8 cellular contexts compared by ENCODE assay signal in genomic region chr20:58228484-58229197, GRCh38. TPM values are rescaled to one million over a fixed set of nuclear protein-coding genes. Genes with fewer than 3 reads are reported as not detected.
DNase-seq lines count a peak whose midpoint lies in the region; ATAC-seq and TF ChIP-seq lines count a peak whose summit lies in the region.

Gene ANKRD60, minus strand, starts transcription at chr20:58228653. Its CDS starts 0 bp downstream, at chr20:58228653.

- H3K27ac Mint-ChIP-seq in type B pancreatic cell = no peak within 1 kb of the TSS

- H3K27ac ChIP-seq in SK-N-MC (no peak within 1 kb of the TSS), RWPE1 (no peak within 1 kb of the TSS)

- POLR2A ChIA-PET in RWPE1 (lab: Yijun Ruan, JAX; ENCODE audit: low non-redundant PET) = no interaction called here

- peaks cover 74% of the 10 kb centered on the region for H3K27me3 Mint-ChIP-seq in type B pancreatic cell

- peak; percentile 7 for TF ChIP-seq CTCF in astrocyte of the cerebellum (IDR thresholded peaks at IDR 0.05; ENCODE audit: low read depth, low read length, missing control alignments)
- no peak for TF ChIP-seq CTCF in type B pancreatic cell (conservative IDR thresholded peaks at IDR 0.05)
- no peak for TF ChIP-seq CTCF in RWPE1 (conservative IDR thresholded peaks at IDR 0.05; ENCODE audit: low read depth)

- in situ Hi-C loops in astrocyte of the cerebellum (cut with HindIII; ENCODE audit: low sequenced_read_pairs) = no loop called here

- CTCF ChIA-PET in RWPE1 (lab: Yijun Ruan, JAX) = interaction anchor here (0.7 to 1.0 kb wide), 2 partner anchors 11 to 167 kb away, joined by 3 to 4 read pairs; no protein-coding TSS in a partner anchor

- peak within 1 kb of the TSS; percentile 80 for H3K4me3 Mint-ChIP-seq in type B pancreatic cell

- H3K36me3 Mint-ChIP-seq in type B pancreatic cell = peaks cover 9% of the 10 kb centered on the region

- ATAC-seq in HG02642 (IDR thresholded peaks at IDR 0.05; ENCODE audit: poor library complexity, unreplicated experiment) = no peak

- H3K4me3 ChIP-seq in SK-N-MC (peak within 1 kb of the TSS; percentile 69), astrocyte of the cerebellum (ENCODE audit: low read depth, low read length) (peak within 1 kb of the TSS; percentile 40)

- DNase-seq in COR-L47 (lab: John Stamatoyannopoulos, UW) = peak; percentile 41
- no peak for DNase-seq in SK-N-MC (ENCODE audit: low read depth, low spot score)
- DNase-seq in astrocyte of the cerebellum (ENCODE audit: low read depth) = no peak
- peak; percentile 76 for DNase-seq in left kidney (ENCODE audit: low read depth, low spot score)
- DNase-seq in type B pancreatic cell (ENCODE audit: extremely low spot score, unreplicated experiment) = no peak
- DNase-seq in RWPE1 (ENCODE audit: low spot score) = no peak
- DNase-seq in NCI-H2081 (lab: John Stamatoyannopoulos, UW) = no peak

- H3K9me3 ChIP-seq in SK-N-MC (ENCODE audit: low read depth, low read length) = no peaks in the 10 kb centered on the region

- no peaks in the 10 kb centered on the region for H3K36me3 ChIP-seq in SK-N-MC (ENCODE audit: insufficient read depth, low read length)

- peak within 1 kb of the TSS; percentile 17 for H3K9ac ChIP-seq in SK-N-MC (ENCODE audit: insufficient read length)

- H3K9me3 Mint-ChIP-seq in type B pancreatic cell = no peaks in the 10 kb centered on the region

- H3K4me1 Mint-ChIP-seq in type B pancreatic cell (ENCODE audit: unreplicated experiment) = peaks cover 9% of the 10 kb centered on the region

RNA-seq across cellular contexts. Expression of gene ANKRD60, which starts in this region (rescaled TPM):
- total RNA-seq in type B pancreatic cell (ENCODE audit: low replicate concordance) = not detected in 2 replicates

Comparison
In these comparisons a context has a peak if more than half of its experiments do, and no peak if none do; other contexts are left out.
1. DNase-seq: peak in COR-L47 (single experiment) and left kidney (single experiment); none in SK-N-MC (single experiment), astrocyte of the cerebellum (single experiment), type B pancreatic cell (single experiment), RWPE1 (single experiment) and NCI-H2081 (0 of 2).